Comparison of ENCODE assay signal across 13 cellular contexts in the genomic region with DNA sequence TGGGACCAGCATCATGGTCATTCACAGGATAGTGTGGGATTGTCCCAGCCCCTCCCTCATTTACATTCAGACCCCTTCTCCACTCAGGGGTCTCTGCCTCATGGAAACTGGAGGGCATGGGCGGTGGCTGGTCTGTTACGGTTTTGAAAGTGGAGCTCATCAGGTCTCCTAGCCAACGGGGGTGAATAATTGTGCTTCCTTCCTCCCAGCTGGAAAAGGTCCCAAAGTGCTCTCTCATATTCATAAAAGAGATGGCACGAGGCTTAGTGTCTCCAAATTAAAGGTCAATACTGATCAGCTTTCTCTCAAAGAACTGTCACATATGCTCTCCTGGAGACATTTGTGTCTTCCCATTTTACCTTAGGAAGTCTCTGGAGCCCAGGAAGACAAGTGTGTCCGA. TPM values are rescaled to one million over a fixed set of nuclear protein-coding genes. Genes with fewer than 3 reads are reported as not detected.
DNase-seq lines count a peak whose midpoint lies in the region; ATAC-seq and TF ChIP-seq lines count a peak whose summit lies in the region.
"Had no signal": no experiment of that assay in that cellular context is flagged by ENCODE, and none has a peak within 500 bp of the region (broad histone marks: within the 10 kb centered on the region; RNA-seq: fewer than 3 reads in every experiment).

No MANE protein-coding gene starts in this region.

- H3K36me3 Mint-ChIP-seq in naive thymus-derived CD8-positive, alpha-beta T cell: peaks cover 3 to 5% (median 4%) of the 10 kb centered on the region in 3 donors

- POLR2A ChIA-PET in A673 (lab: Charles Lee; ENCODE audit: low non-redundant PET): no interaction called here
- POLR2A ChIA-PET in naive thymus-derived CD8-positive, alpha-beta T cell (lab: Charles Lee): interaction anchor here (0.7 to 2.1 kb wide), 3 partner anchors 10 to 1054 kb away, joined by 3 to 8 read pairs (median 3); no protein-coding TSS in a partner anchor

- ATAC-seq in naive thymus-derived CD8-positive, alpha-beta T cell: no peak
- no peak for ATAC-seq in HG03108 (IDR thresholded peaks at IDR 0.05; ENCODE audit: unreplicated experiment)

- no peaks in the 10 kb centered on the region for H3K27me3 Mint-ChIP-seq in naive thymus-derived CD8-positive, alpha-beta T cell
- H3K27me3 Mint-ChIP-seq: activated CD4-positive, alpha-beta T cell treated with anti-CD3 and anti-CD28 coated beads, Interleukin-2, amount 10 ng/mL, durations not matched to agents 7 days and 5 days had no signal

- H3K9ac ChIP-seq in HUES64 (ENCODE audit: low read depth, low read length): peak overlapping the region; percentile 6; the same call in 1 of the 2 replicates

- WGBS in HUES64: 43% methylated on average over 5 of the region's 5 CpGs

- DNase-seq in A673 (ENCODE audit: low spot score) (peak; percentile 80), dermis blood vessel endothelial cell (peak; percentile 71), retina (no peak), brain microvascular endothelial cell (no peak)
- DNase-seq in naive thymus-derived CD8-positive, alpha-beta T cell: no peak
- no peak for DNase-seq in activated CD8-positive, alpha-beta memory T cell treated with anti-CD3 and anti-CD28 coated beads, Interleukin-2, amount 50 U/mL, for 48 hours
- DNase-seq: activated CD4-positive, alpha-beta T cell treated with anti-CD3 and anti-CD28 coated beads, Interleukin-2, amount 10 ng/mL, durations not matched to agents 7 days and 5 days; GDM1; NCI-H446 treated with DMSO at 0.1 percent for 48 hours had no signal

- no peaks in the 10 kb centered on the region for H3K9me3 ChIP-seq in A673 (ENCODE audit: low read depth, low read length, poor library complexity, severe bottlenecking)
- no peaks in the 10 kb centered on the region for H3K9me3 ChIP-seq in HUES64 (ENCODE audit: insufficient read depth, low read depth, low read length)
- H3K9me3 ChIP-seq: suprapubic skin had no signal

- H3K4me3 ChIP-seq in A673 (ENCODE audit: low read depth, low read length, poor library complexity, severe bottlenecking) (peak overlapping the region; percentile 22), HUES64 (ENCODE audit: low read length) (peak overlapping the region; percentile 24), brain microvascular endothelial cell (ENCODE audit: low read depth, low read length) (no peak overlapping the region)
- H3K4me3 ChIP-seq: suprapubic skin had no signal

- H3K36me3 ChIP-seq in A673 (ENCODE audit: insufficient read depth, low read length, poor library complexity, severe bottlenecking) (no peaks in the 10 kb centered on the region), HUES64 (ENCODE audit: insufficient read depth, low read length) (peaks cover 2% of the 10 kb centered on the region; the same call in 1 of the 2 replicates), brain microvascular endothelial cell (replicated peaks) (no peaks in the 10 kb centered on the region)
- H3K36me3 ChIP-seq: suprapubic skin had no signal

- no peak for TF ChIP-seq CTCF in A673 (conservative IDR thresholded peaks at IDR 0.05; ENCODE audit: low read depth, low read length)
- TF ChIP-seq CTCF in brain microvascular endothelial cell (IDR thresholded peaks at IDR 0.05; ENCODE audit: low read depth, low read length, missing control alignments): no peak

- peak overlapping the region; percentile 28 for H3K27ac ChIP-seq in A673 (ENCODE audit: low read depth, low read length, poor library complexity, severe bottlenecking)
- H3K27ac ChIP-seq in HUES64 (ENCODE audit: low read depth, low read length): peak overlapping the region; percentile 96; the same call in 1 of the 2 replicates
- no peak overlapping the region for H3K27ac ChIP-seq in brain microvascular endothelial cell
- H3K27ac ChIP-seq: suprapubic skin had no signal

- peak overlapping the region in 9 of 10 donors; percentile 52 to 90 (median 70) for H3K4me3 Mint-ChIP-seq in naive thymus-derived CD8-positive, alpha-beta T cell
- H3K4me3 Mint-ChIP-seq: activated CD4-positive, alpha-beta T cell treated with anti-CD3 and anti-CD28 coated beads, Interleukin-2, amount 10 ng/mL, durations not matched to agents 7 days and 5 days had no signal

- H3K9me3 Mint-ChIP-seq in naive thymus-derived CD8-positive, alpha-beta T cell: peaks cover 0 to 1% (median 0%) of the 10 kb centered on the region in 9 donors
- H3K9me3 Mint-ChIP-seq: activated CD4-positive, alpha-beta T cell treated with anti-CD3 and anti-CD28 coated beads, Interleukin-2, amount 10 ng/mL, durations not matched to agents 7 days and 5 days; activated naive CD4-positive, alpha-beta T cell treated with anti-CD3 and anti-CD28 coated beads, Interleukin-2, amount 50 U/mL, for 72 hours had no signal

- peaks cover 49 to 95% (median 92%) of the 10 kb centered on the region in 4 donors for H3K4me1 Mint-ChIP-seq in naive thymus-derived CD8-positive, alpha-beta T cell

- BruUV-seq in A673 (replicated peaks; lab: Mats Ljungman, UMichigan): no TSS peak

- H3K4me1 ChIP-seq in A673 (ENCODE audit: insufficient read depth, low read length, poor library complexity, severe bottlenecking) (peaks cover 75% of the 10 kb centered on the region), HUES64 (ENCODE audit: insufficient read depth, low read length) (peaks cover 83% of the 10 kb centered on the region)

- CTCF ChIA-PET in A673 (lab: Charles Lee): interaction anchor here (1.3 kb wide), 1 partner anchor 12 kb away, joined by 3 read pairs; no protein-coding TSS in a partner anchor

- peak overlapping the region in 5 of 10 donors; percentile 22 to 79 (median 67) for H3K27ac Mint-ChIP-seq in naive thymus-derived CD8-positive, alpha-beta T cell

- intact Hi-C loops in A673 (cut with micrococcal nuclease; ENCODE audit: unreplicated experiment): loop anchor here (5.0 kb wide), 2 partner anchors 42 to 172 kb away; no protein-coding TSS in a partner anchor

- no peaks in the 10 kb centered on the region for H3K27me3 ChIP-seq in A673 (replicated peaks; ENCODE audit: insufficient read depth, low read depth, low read length, poor library complexity)
- H3K27me3 ChIP-seq in HUES64 (ENCODE audit: insufficient read depth, low read length): no peaks in the 10 kb centered on the region
- no peaks in the 10 kb centered on the region for H3K27me3 ChIP-seq in brain microvascular endothelial cell (replicated peaks)
- H3K27me3 ChIP-seq: suprapubic skin had no signal

- in situ Hi-C loops in brain microvascular endothelial cell (cut with HindIII; ENCODE audit: low pct_ligation_motif_present, low sequenced_read_pairs): no loop called here

RNA-seq across cellular contexts. Expression of a gene that starts 19.9 kb away (rescaled TPM):
- total RNA-seq in A673 (2021) (29.4 and 34.1 TPM in 2 replicates), dermis blood vessel endothelial cell (15.3 and 17.6 TPM in 2 replicates)
- polyA plus RNA-seq in HUES64 (2013, experiment 1 of 2): 88.4 TPM
- polyA plus RNA-seq in HUES64 (2013, experiment 2 of 2): 87.6 TPM
- total RNA-seq in naive thymus-derived CD8-positive, alpha-beta T cell: 10 to 100 TPM; 23.0 to 23.5 TPM
- polyA plus RNA-seq in naive thymus-derived CD8-positive, alpha-beta T cell: 10 to 100 TPM in 2 of 3 donors, 1 to 10 TPM in 1; 7.6 to 11.8 (median 10.1) TPM

Comparison
In these comparisons a context has a peak if more than half of its experiments do, and no peak if none do; other contexts are left out.
1. DNase-seq: peak in A673 (single experiment) and dermis blood vessel endothelial cell (single experiment); none in naive thymus-derived CD8-positive, alpha-beta T cell (0 of 10), retina (single experiment), brain microvascular endothelial cell (single experiment) and activated CD8-positive, alpha-beta memory T cell treated with anti-CD3 and anti-CD28 coated beads, Interleukin-2, amount 50 U/mL, for 48 hours (single experiment).